Comparison of ENCODE assay signal across 19 cellular contexts in the genomic region with DNA sequence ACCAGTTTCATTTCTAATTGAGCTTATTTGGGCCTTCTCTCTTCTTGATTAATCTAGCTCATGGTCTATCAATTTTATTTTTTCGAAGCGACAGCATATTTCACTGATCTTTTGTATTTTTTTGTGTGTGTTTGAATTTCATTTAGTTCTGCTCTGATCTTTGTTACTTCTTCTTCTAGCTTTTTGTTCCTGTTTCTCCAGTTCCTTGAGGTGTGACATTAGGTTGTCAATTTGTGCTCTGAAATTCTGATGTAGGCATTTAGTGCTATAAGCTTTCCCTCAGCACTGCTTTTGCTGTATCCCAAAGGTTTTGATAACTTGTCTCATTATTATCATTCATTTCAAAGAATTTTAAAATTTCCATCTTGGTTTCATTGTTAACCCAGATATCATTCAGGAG.
"Had no signal": no experiment of that assay in that cellular context is flagged by ENCODE, and none has a peak within 500 bp of the region (broad histone marks: within the 10 kb centered on the region; RNA-seq: fewer than 3 reads in every experiment).

No MANE protein-coding gene starts in this region.

- H3K9me3 ChIP-seq: colonic mucosa, esophagus squamous epithelium, left ventricle myocardium inferior, lower lobe of right lung, pancreas had no signal

- H3K27me3 ChIP-seq: colonic mucosa, esophagus squamous epithelium, pancreas had no signal

- ATAC-seq: left cardiac atrium, lower lobe of right lung, pancreas, right cardiac atrium had no signal

- FAIRE-seq: kidney, pancreas, small intestine had no signal

- H3K4me3 ChIP-seq: colonic mucosa, esophagus squamous epithelium, left ventricle myocardium inferior, lower lobe of right lung, pancreas had no signal

- H3K27ac Mint-ChIP-seq: immature natural killer cell, nephron, progenitor cell of endocrine pancreas had no signal

- H3K27ac ChIP-seq: colonic mucosa, esophagus squamous epithelium, left ventricle myocardium inferior, lower lobe of right lung, pancreas had no signal

- H3K4me1 Mint-ChIP-seq: immature natural killer cell, nephron had no signal

- H3K27me3 Mint-ChIP-seq: progenitor cell of endocrine pancreas had no signal

- H3K4me1 ChIP-seq: colonic mucosa, esophagus squamous epithelium, left ventricle myocardium inferior, lower lobe of right lung, pancreas had no signal

- H3K9me3 Mint-ChIP-seq: immature natural killer cell had no signal

- H3K4me3 Mint-ChIP-seq: immature natural killer cell, nephron had no signal

- H3K36me3 ChIP-seq: colonic mucosa, left ventricle myocardium inferior, lower lobe of right lung, pancreas had no signal

- DNase-seq: colonic mucosa; esophagus squamous epithelium; foreskin fibroblast; immature natural killer cell; kidney; left cardiac atrium; left ventricle myocardium inferior; lower lobe of right lung; mesenchymal stem cell; midbrain; occipital lobe; pancreas; right cardiac atrium; small intestine; stimulated activated CD4-positive, alpha-beta T cell treated with anti-CD3 and anti-CD28 coated beads, Interleukin-12 subunit alpha, Interleukin-12 subunit beta, amount 100 ng/mL, for 4 hours; stimulated activated CD4-positive, alpha-beta T cell treated with anti-CD3 and anti-CD28 coated beads, Interleukin-2, amount 100 ng/mL, for 48 hours; trophoblast cell had no signal
